In genomic region chr9:35060548-35061207, GRCh38 we compare ENCODE assay signal across 15 cellular contexts. TPM values are rescaled to one million over a fixed set of nuclear protein-coding genes. Genes with fewer than 3 reads are reported as not detected.
DNase-seq lines count a peak whose midpoint lies in the region; ATAC-seq and TF ChIP-seq lines count a peak whose summit lies in the region.
"Had no signal": no experiment of that assay in that cellular context is flagged by ENCODE, and none has a peak within 500 bp of the region (broad histone marks: within the 10 kb centered on the region; RNA-seq: fewer than 3 reads in every experiment).

No MANE protein-coding gene starts in this region.

- H3K27ac ChIP-seq in gastrocnemius medialis (peak overlapping the region in 3 of 4 donors; percentile 44 to 67 (median 60)), GM23248 (no peak overlapping the region), PC-3 (ENCODE audit: low read length) (no peak overlapping the region)

- H3K4me2 ChIP-seq in GM23248 (ENCODE audit: unreplicated experiment) (no peak overlapping the region), PC-3 (ENCODE audit: low read length) (no peak overlapping the region)

- peak; percentile 41 for ATAC-seq in mucosa of descending colon
- peak; percentile 81 to 84 for ATAC-seq in gastrocnemius medialis
- no peak for ATAC-seq in activated CD8-positive, alpha-beta memory T cell treated with anti-CD3 and anti-CD28 coated beads, Interleukin-2, amount 10 ng/mL, durations not matched to agents 7 days and 5 days
- no peak for ATAC-seq in PC-3

- peaks cover 88% of the 10 kb centered on the region for H3K79me2 ChIP-seq in GM23248 (ENCODE audit: insufficient read depth)
- H3K79me2 ChIP-seq in PC-3 (ENCODE audit: low read length): peaks cover 14% of the 10 kb centered on the region; the same call in 1 of the 2 replicates

- H3K36me3 Mint-ChIP-seq in endothelial cell (ENCODE audit: low read depth, unreplicated experiment): peaks cover 84% of the 10 kb centered on the region
- peaks cover 89% of the 10 kb centered on the region for H3K36me3 Mint-ChIP-seq in activated CD8-positive, alpha-beta memory T cell treated with anti-CD3 and anti-CD28 coated beads, Interleukin-2, amount 10 ng/mL, durations not matched to agents 7 days and 5 days

- CTCF ChIA-PET in activated CD8-positive, alpha-beta memory T cell treated with anti-CD3 and anti-CD28 coated beads, Interleukin-2, amount 10 ng/mL, durations not matched to agents 7 days and 5 days (lab: Charles Lee): interaction anchor here (3.7 kb wide), 1 partner anchor 9 kb away, joined by 12 read pairs; no protein-coding TSS in a partner anchor
- CTCF ChIA-PET in PC-3 (lab: Charles Lee): no interaction called here

- 82 to 85% methylated on average over 11 of the region's 11 CpGs for WGBS in GM23248 (ENCODE audit: low coverage in 1 of 2, low lambda C conversion rate in 2 of 2, missing lambda C conversion rate in 2 of 2), 2 experiments

- peaks cover 2% of the 10 kb centered on the region for H3K27me3 Mint-ChIP-seq in endothelial cell (ENCODE audit: unreplicated experiment)
- no peaks in the 10 kb centered on the region for H3K27me3 Mint-ChIP-seq in activated CD8-positive, alpha-beta memory T cell treated with anti-CD3 and anti-CD28 coated beads, Interleukin-2, amount 10 ng/mL, durations not matched to agents 7 days and 5 days
- H3K27me3 Mint-ChIP-seq: B cell; CD4-positive, alpha-beta T cell had no signal

- BruUV-seq in PC-3 (replicated peaks; lab: Mats Ljungman, UMichigan): no TSS peak

- no peak overlapping the region for H3K4me3 ChIP-seq in mucosa of descending colon
- no peak overlapping the region for H3K4me3 ChIP-seq in gastrocnemius medialis
- no peak overlapping the region for H3K4me3 ChIP-seq in GM23248
- H3K4me3 ChIP-seq in PC-3 (ENCODE audit: low read length): no peak overlapping the region

- H3K9me2 ChIP-seq in GM23248 (ENCODE audit: insufficient read depth): no peaks in the 10 kb centered on the region
- H3K9me2 ChIP-seq in PC-3 (replicated peaks; ENCODE audit: low read length): no peaks in the 10 kb centered on the region

- H3K9ac ChIP-seq in GM23248 (no peak overlapping the region), PC-3 (ENCODE audit: low read length) (no peak overlapping the region)

- no peaks in the 10 kb centered on the region for H3K4me1 ChIP-seq in mucosa of descending colon (ENCODE audit: low read depth)
- no peaks in the 10 kb centered on the region for H3K4me1 ChIP-seq in gastrocnemius medialis
- H3K4me1 ChIP-seq in GM23248 (ENCODE audit: insufficient read depth): no peaks in the 10 kb centered on the region
- no peaks in the 10 kb centered on the region for H3K4me1 ChIP-seq in PC-3 (ENCODE audit: insufficient read depth, low read length)

- H2AFZ ChIP-seq in GM23248 (no peak overlapping the region), PC-3 (ENCODE audit: low read length) (no peak overlapping the region)

- no peak overlapping the region for H3K27ac Mint-ChIP-seq in endothelial cell (ENCODE audit: unreplicated experiment)
- H3K27ac Mint-ChIP-seq in activated CD8-positive, alpha-beta memory T cell treated with anti-CD3 and anti-CD28 coated beads, Interleukin-2, amount 10 ng/mL, durations not matched to agents 7 days and 5 days: no peak overlapping the region
- H3K27ac Mint-ChIP-seq: CD4-positive, alpha-beta T cell; H9 had no signal

- in situ Hi-C loops in gastrocnemius medialis (cut with MboI; ENCODE audit: low sequenced_read_pairs in 4 of 4) (no loop called here), GM23248 (cut with MboI) (no loop called here)

- peak overlapping the region; percentile 60 for H3K4me3 Mint-ChIP-seq in endothelial cell (ENCODE audit: unreplicated experiment)
- H3K4me3 Mint-ChIP-seq in activated CD8-positive, alpha-beta memory T cell treated with anti-CD3 and anti-CD28 coated beads, Interleukin-2, amount 10 ng/mL, durations not matched to agents 7 days and 5 days: no peak overlapping the region
- H3K4me3 Mint-ChIP-seq: B cell; CD4-positive, alpha-beta T cell; H9 had no signal

- intact Hi-C loops in mucosa of descending colon (cut with DNase I, micrococcal nuclease) (no loop called here), gastrocnemius medialis (cut with DNase I; ENCODE audit: low total_unique reads) (loop anchor here (5.0 kb wide), 1 partner anchor 48 kb away; no protein-coding TSS in a partner anchor), PC-3 (cut with micrococcal nuclease) (no loop called here)

- H3K27me3 ChIP-seq in gastrocnemius medialis: no peaks in the 10 kb centered on the region
- no peaks in the 10 kb centered on the region for H3K27me3 ChIP-seq in GM23248 (replicated peaks; ENCODE audit: insufficient read depth)
- H3K27me3 ChIP-seq in PC-3 (ENCODE audit: low read length): no peaks in the 10 kb centered on the region

- H3F3A ChIP-seq in GM23248 (ENCODE audit: insufficient read depth) (peaks cover 50% of the 10 kb centered on the region; the same call in 1 of the 2 replicates), PC-3 (ENCODE audit: low read length, unreplicated experiment) (no peaks in the 10 kb centered on the region)

- no peaks in the 10 kb centered on the region for H3K4me1 Mint-ChIP-seq in endothelial cell (ENCODE audit: unreplicated experiment)
- no peaks in the 10 kb centered on the region for H3K4me1 Mint-ChIP-seq in activated CD8-positive, alpha-beta memory T cell treated with anti-CD3 and anti-CD28 coated beads, Interleukin-2, amount 10 ng/mL, durations not matched to agents 7 days and 5 days
- H3K4me1 Mint-ChIP-seq: B cell, H9 had no signal

- H4K20me1 ChIP-seq in GM23248 (ENCODE audit: insufficient read depth) (no peaks in the 10 kb centered on the region; the same call in 1 of the 2 replicates), PC-3 (ENCODE audit: low read length) (peaks cover 26% of the 10 kb centered on the region; the same call in 1 of the 2 replicates)

- no peak for TF ChIP-seq POLR2A in gastrocnemius medialis (IDR thresholded peaks at IDR 0.05)

- DNase-seq in activated effector memory CD4-positive, alpha-beta T cell treated with anti-CD3 and anti-CD28 coated beads, Interleukin-2, amount 50 U/mL, for 16 hours: peak; percentile 38
- DNase-seq in activated effector memory CD4-positive, alpha-beta T cell treated with Interleukin-2 at 50 U/mL for 16 hours: no peak
- DNase-seq in endothelial cell (ENCODE audit: low spot score) (no peak), mucosa of descending colon (no peak), gastrocnemius medialis (peak in 1 of 2 donors; percentile 34), GM23248 (no peak), PC-3 (no peak)
- no peak for DNase-seq in activated CD8-positive, alpha-beta memory T cell treated with anti-CD3 and anti-CD28 coated beads, Interleukin-2, amount 10 ng/mL, durations not matched to agents 7 days and 5 days
- DNase-seq: C1 segment of cervical spinal cord; Calu3; CD4-positive, alpha-beta T cell; DMS 273 treated with DMSO at 0.1 percent for 48 hours; GOT3; H9 had no signal

- H3K36me3 ChIP-seq in mucosa of descending colon (ENCODE audit: low read depth) (peaks cover 73% of the 10 kb centered on the region), gastrocnemius medialis (peaks cover 30 to 100% of the 10 kb centered on the region in 2 donors), GM23248 (ENCODE audit: low read depth) (peaks cover 99% of the 10 kb centered on the region), PC-3 (ENCODE audit: low read depth, low read length) (peaks cover 94% of the 10 kb centered on the region)

- H3K9me3 ChIP-seq in mucosa of descending colon (no peaks in the 10 kb centered on the region), gastrocnemius medialis (no peaks in the 10 kb centered on the region), GM23248 (ENCODE audit: low read depth) (no peaks in the 10 kb centered on the region), PC-3 (ENCODE audit: low read length) (no peaks in the 10 kb centered on the region)

- TF ChIP-seq CTCF in endothelial cell (IDR thresholded peaks at IDR 0.05; ENCODE audit: unreplicated experiment) (no peak), mucosa of descending colon (IDR thresholded peaks at IDR 0.05) (no peak), gastrocnemius medialis (IDR thresholded peaks at IDR 0.05 in 4 of 5, conservative IDR thresholded peaks at IDR 0.05 in 1 of 5) (no peak), PC-3 (conservative IDR thresholded peaks at IDR 0.05; ENCODE audit: low read depth, low read length) (no peak)

- H3K9me3 Mint-ChIP-seq in endothelial cell (ENCODE audit: unreplicated experiment): no peaks in the 10 kb centered on the region
- no peaks in the 10 kb centered on the region for H3K9me3 Mint-ChIP-seq in activated CD8-positive, alpha-beta memory T cell treated with anti-CD3 and anti-CD28 coated beads, Interleukin-2, amount 10 ng/mL, durations not matched to agents 7 days and 5 days (ENCODE audit: low read depth)
- H3K9me3 Mint-ChIP-seq: CD4-positive, alpha-beta T cell; H9 had no signal

- POLR2A ChIA-PET in PC-3 (lab: Charles Lee; ENCODE audit: unreplicated experiment): no interaction called here

RNA-seq across cellular contexts. Expression of gene VCP, which starts 11.7 kb away (rescaled TPM):
- 397 TPM for total RNA-seq in endothelial cell (ENCODE audit: unreplicated experiment)
- 100 to 1,000 TPM; 150 to 193 (median 174) TPM for total RNA-seq in mucosa of descending colon
- 100 to 1,000 TPM; 265 to 354 (median 342) TPM for total RNA-seq in gastrocnemius medialis
- 295 and 329 TPM in 2 replicates for total RNA-seq in GM23248 (2014; rRNA removed; shearing (Covaris generic))
- 252 and 255 TPM in 2 replicates for polyA plus RNA-seq in GM23248 (2016; fragmentation: Nextera tagmentation; extraction: Ambion mirVana)
- 100 to 1,000 TPM; 222 to 298 TPM for total RNA-seq in activated CD8-positive, alpha-beta memory T cell treated with anti-CD3 and anti-CD28 coated beads, Interleukin-2, amount 10 ng/mL, durations not matched to agents 7 days and 5 days
- total RNA-seq in PC-3 (2014; rRNA removed): 324 and 343 TPM in 2 replicates

RNA-seq across cellular contexts. Expression of gene FANCG, which starts 19.1 kb away (rescaled TPM):
- 41.4 TPM for total RNA-seq in endothelial cell (ENCODE audit: unreplicated experiment)
- 10 to 100 TPM; 19.0 to 22.7 (median 20.7) TPM for total RNA-seq in mucosa of descending colon
- total RNA-seq in gastrocnemius medialis: 10 to 100 TPM in 1 of 4 donors, 1 to 10 TPM in 3; 1.8 to 15.7 (median 3.4) TPM
- total RNA-seq in GM23248 (2014; rRNA removed; shearing (Covaris generic)): 11.5 and 20.0 TPM in 2 replicates
- polyA plus RNA-seq in GM23248 (2016; fragmentation: Nextera tagmentation; extraction: Ambion mirVana): 15.3 and 15.8 TPM in 2 replicates
- total RNA-seq in activated CD8-positive, alpha-beta memory T cell treated with anti-CD3 and anti-CD28 coated beads, Interleukin-2, amount 10 ng/mL, durations not matched to agents 7 days and 5 days: 100 to 1,000 TPM; 121 to 141 TPM
- total RNA-seq in PC-3 (2014; rRNA removed): 32.6 and 44.8 TPM in 2 replicates

RNA-seq across cellular contexts. Expression of gene PIGO, which starts 35.7 kb away (rescaled TPM):
- 20.3 TPM for total RNA-seq in endothelial cell (ENCODE audit: unreplicated experiment)
- 10 to 100 TPM; 22.3 to 35.8 (median 32.9) TPM for total RNA-seq in mucosa of descending colon
- total RNA-seq in gastrocnemius medialis: 10 to 100 TPM in 1 of 4 donors, 1 to 10 TPM in 3; 6.6 to 12.3 (median 7.3) TPM
- total RNA-seq in GM23248 (2014; rRNA removed; shearing (Covaris generic)): 16.4 and 17.4 TPM in 2 replicates
- polyA plus RNA-seq in GM23248 (2016; fragmentation: Nextera tagmentation; extraction: Ambion mirVana): 18.6 and 19.5 TPM in 2 replicates
- total RNA-seq in activated CD8-positive, alpha-beta memory T cell treated with anti-CD3 and anti-CD28 coated beads, Interleukin-2, amount 10 ng/mL, durations not matched to agents 7 days and 5 days: 10 to 100 TPM; 28.5 to 31.6 TPM
- 18.2 and 19.9 TPM in 2 replicates for total RNA-seq in PC-3 (2014; rRNA removed)

RNA-seq across cellular contexts. Expression of gene STOML2, which starts 42.3 kb away (rescaled TPM):
- 108 TPM for total RNA-seq in endothelial cell (ENCODE audit: unreplicated experiment)
- total RNA-seq in mucosa of descending colon: 100 to 1,000 TPM in 2 of 3 donors, 10 to 100 TPM in 1; 96.3 to 109 (median 100) TPM
- 100 to 1,000 TPM; 117 to 168 (median 158) TPM for total RNA-seq in gastrocnemius medialis
- total RNA-seq in GM23248 (2014; rRNA removed; shearing (Covaris generic)): 101 and 124 TPM in 2 replicates
- polyA plus RNA-seq in GM23248 (2016; fragmentation: Nextera tagmentation; extraction: Ambion mirVana): 120 and 129 TPM in 2 replicates
- total RNA-seq in activated CD8-positive, alpha-beta memory T cell treated with anti-CD3 and anti-CD28 coated beads, Interleukin-2, amount 10 ng/mL, durations not matched to agents 7 days and 5 days: 100 to 1,000 TPM; 145 to 169 TPM
- 161 and 175 TPM in 2 replicates for total RNA-seq in PC-3 (2014; rRNA removed)

RNA-seq across cellular contexts. Expression of gene ATOSB, which starts 55.0 kb away (rescaled TPM):
- total RNA-seq in endothelial cell (ENCODE audit: unreplicated experiment) (33.7 TPM), mucosa of descending colon (10 to 100 TPM; 32.3 to 35.0 (median 32.9) TPM), gastrocnemius medialis (10 to 100 TPM; 13.0 to 28.9 (median 24.2) TPM), PC-3 (2014; rRNA removed) (9.2 and 10.2 TPM in 2 replicates)
- 44.3 and 50.4 TPM in 2 replicates for total RNA-seq in GM23248 (2014; rRNA removed; shearing (Covaris generic))
- 29.4 and 30.5 TPM in 2 replicates for polyA plus RNA-seq in GM23248 (2016; fragmentation: Nextera tagmentation; extraction: Ambion mirVana)
- total RNA-seq in activated CD8-positive, alpha-beta memory T cell treated with anti-CD3 and anti-CD28 coated beads, Interleukin-2, amount 10 ng/mL, durations not matched to agents 7 days and 5 days: 10 to 100 TPM; 15.9 to 17.1 TPM

Comparison
In these comparisons a context has a peak if more than half of its experiments do, and no peak if none do; other contexts are left out.
1. ATAC-seq: peak in mucosa of descending colon (single experiment) and gastrocnemius medialis (2 of 2); none in activated CD8-positive, alpha-beta memory T cell treated with anti-CD3 and anti-CD28 coated beads, Interleukin-2, amount 10 ng/mL, durations not matched to agents 7 days and 5 days (single experiment) and PC-3 (single experiment).
2. H3K27ac ChIP-seq: peak in gastrocnemius medialis (3 of 4); none in GM23248 (single experiment) and PC-3 (single experiment).